ENCODE assay signal across 8 cellular contexts in the genomic region with DNA sequence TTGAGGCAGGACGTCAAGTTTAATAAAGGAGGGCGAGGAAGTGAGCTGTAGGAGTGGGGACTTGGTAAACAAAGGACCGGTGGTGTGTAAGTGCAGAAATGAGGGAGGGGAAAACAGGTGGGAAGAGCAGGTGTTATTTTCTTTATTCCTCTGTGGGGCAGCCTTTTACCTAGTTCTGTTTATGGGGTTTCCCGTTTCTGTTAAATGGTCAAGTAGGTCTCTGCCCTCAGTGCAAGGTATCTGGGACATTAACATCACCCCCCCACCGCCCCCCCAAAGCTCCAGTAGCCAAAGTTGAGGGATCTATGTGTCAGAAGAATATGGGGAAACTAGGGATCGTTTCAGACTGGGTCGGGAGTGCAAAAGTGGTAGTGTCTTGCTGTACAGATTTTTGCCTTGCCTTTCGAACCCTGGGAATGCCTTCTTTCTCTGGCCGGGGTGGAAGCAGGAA. TPM values are rescaled to one million over a fixed set of nuclear protein-coding genes. Genes with fewer than 3 reads are reported as not detected.
A peak's percentile ranks its signal among the peaks of the same experiment; 100 is the strongest.
DNase-seq lines count a peak whose midpoint lies in the region; ATAC-seq and TF ChIP-seq lines count a peak whose summit lies in the region.

No MANE protein-coding gene starts in this region.

- H3K4me1 ChIP-seq in naive thymus-derived CD4-positive, alpha-beta T cell (ENCODE audit: control insufficient read depth in 2 of 2, insufficient read depth in 2 of 2, low read length in 2 of 2), result peaks cover 20 to 28% of the 10 kb centered on the region in 2 donors

- H3K4me3 Mint-ChIP-seq in naive thymus-derived CD4-positive, alpha-beta T cell, result peak overlapping the region; percentile 90 to 100 (median 92)

- no peak for TF ChIP-seq CTCF in GM12875 (IDR thresholded peaks at IDR 0.05; ENCODE audit: borderline replicate concordance, insufficient read depth, low read depth, low read length)
- no peak for TF ChIP-seq CTCF in cardiac fibroblast (IDR thresholded peaks at IDR 0.05; ENCODE audit: low read depth, low read length)

- peak overlapping the region; percentile 90 for H3K27ac ChIP-seq in KOPT-K1 (ENCODE audit: low read depth, low read length, poor library complexity, severe bottlenecking)
- H3K27ac ChIP-seq in naive thymus-derived CD4-positive, alpha-beta T cell (ENCODE audit: low read depth, low read length), result peak overlapping the region; percentile 76

- H3K27me3 ChIP-seq in naive thymus-derived CD4-positive, alpha-beta T cell (ENCODE audit: control insufficient read depth in 2 of 2, insufficient read depth in 2 of 2, low read length in 2 of 2), result no peaks in the 10 kb centered on the region

- H3K27me3 Mint-ChIP-seq in naive thymus-derived CD4-positive, alpha-beta T cell, result peaks cover 0 to 40% (median 0%) of the 10 kb centered on the region in 5 donors

- peaks cover 18 to 67% (median 51%) of the 10 kb centered on the region in 7 donors for H3K4me1 Mint-ChIP-seq in naive thymus-derived CD4-positive, alpha-beta T cell

- no peak for ATAC-seq in naive thymus-derived CD4-positive, alpha-beta T cell
- ATAC-seq in HG03442 (IDR thresholded peaks at IDR 0.05; ENCODE audit: unreplicated experiment) (no peak), GM21360 (IDR thresholded peaks at IDR 0.05; ENCODE audit: unreplicated experiment) (no peak), HG02571 (IDR thresholded peaks at IDR 0.05; ENCODE audit: unreplicated experiment) (no peak), GM19035 (IDR thresholded peaks at IDR 0.05; ENCODE audit: unreplicated experiment) (no peak)

- no peak for DNase-seq in cardiac fibroblast (ENCODE audit: low read depth in 2 of 2)
- DNase-seq in naive thymus-derived CD4-positive, alpha-beta T cell, result peak in 1 of 9 donors; percentile 8

- peaks cover 0 to 7% (median 0%) of the 10 kb centered on the region in 11 donors for H3K9me3 Mint-ChIP-seq in naive thymus-derived CD4-positive, alpha-beta T cell

- no peaks in the 10 kb centered on the region for H3K36me3 ChIP-seq in KOPT-K1 (ENCODE audit: insufficient read depth, low read length)
- no peaks in the 10 kb centered on the region for H3K36me3 ChIP-seq in naive thymus-derived CD4-positive, alpha-beta T cell (ENCODE audit: control insufficient read depth in 2 of 3, insufficient read depth in 3 of 3, low read length in 3 of 3)

- intact Hi-C loops in naive thymus-derived CD4-positive, alpha-beta T cell (cut with micrococcal nuclease), result loop anchor here (1.0 to 10.0 kb wide), 12 partner anchors 30 to 1850 kb away; a partner anchor contains a TSS

- H3K36me3 Mint-ChIP-seq in naive thymus-derived CD4-positive, alpha-beta T cell, result peaks cover 0 to 19% (median 0%) of the 10 kb centered on the region in 5 donors

- CTCF ChIA-PET in naive thymus-derived CD4-positive, alpha-beta T cell (lab: Charles Lee), result interaction anchor here (0.7 to 2.7 kb wide), 3 partner anchors 14 to 58 kb away, joined by 3 to 13 read pairs (median 4); no protein-coding TSS in a partner anchor

- peak overlapping the region; percentile 92 to 98 (median 96) for H3K27ac Mint-ChIP-seq in naive thymus-derived CD4-positive, alpha-beta T cell

- no peaks in the 10 kb centered on the region for H3K9me3 ChIP-seq in KOPT-K1 (ENCODE audit: insufficient read depth, low read length, poor library complexity, severe bottlenecking)
- no peaks in the 10 kb centered on the region for H3K9me3 ChIP-seq in naive thymus-derived CD4-positive, alpha-beta T cell (ENCODE audit: control insufficient read depth in 2 of 3, low read length in 3 of 3)

- peak overlapping the region; percentile 59 for H3K4me3 ChIP-seq in GM12875 (ENCODE audit: low read depth, low read length)
- H3K4me3 ChIP-seq in cardiac fibroblast (replicated peaks in 1 of 2; ENCODE audit: low read depth in 2 of 2, low read length in 2 of 2), result peak overlapping the region; percentile 63 to 65
- peak overlapping the region; percentile 64 for H3K4me3 ChIP-seq in naive thymus-derived CD4-positive, alpha-beta T cell (ENCODE audit: low read length)

- POLR2A ChIA-PET in naive thymus-derived CD4-positive, alpha-beta T cell (lab: Charles Lee), result interaction anchor here (0.6 to 2.3 kb wide), 14 partner anchors 10 to 234 kb away, joined by 3 to 19 read pairs (median 6); a partner anchor contains a TSS

RNA-seq across cellular contexts. Expression of a gene that starts 0.9 kb away (rescaled TPM):
- 10 to 100 TPM; 35.8 to 73.8 (median 47.3) TPM for total RNA-seq in naive thymus-derived CD4-positive, alpha-beta T cell
- 10 to 100 TPM; 12.7 to 25.1 TPM for polyA plus RNA-seq in naive thymus-derived CD4-positive, alpha-beta T cell
